Comparison of ENCODE assay signal across 10 cellular contexts in genomic region chr10:121739114-121739513, GRCh38.
"Had no signal": no experiment of that assay in that cellular context is flagged by ENCODE, and none has a peak within 500 bp of the region (broad histone marks: within the 10 kb centered on the region; RNA-seq: fewer than 3 reads in every experiment).

No MANE protein-coding gene starts in this region.

- DNase-seq: GM23248, GOT3, H9, HCEC 1CT, HFFc6, KBM-7 had no signal

- H3K4me3 ChIP-seq: GM23248 had no signal

- H2AFZ ChIP-seq: GM23248 had no signal

- H3K9me3 Mint-ChIP-seq: H9, HFFc6, IgD-negative memory B cell had no signal

- H3K4me3 Mint-ChIP-seq: H9, HFFc6, IgD-negative memory B cell had no signal

- H3K9ac ChIP-seq: GM23248, KMS-11 had no signal

- H3K27ac Mint-ChIP-seq: H9, HFFc6, IgD-negative memory B cell had no signal

- H3K27ac ChIP-seq: GM23248, KMS-11 had no signal

- H3K4me1 Mint-ChIP-seq: IgD-negative memory B cell had no signal

- FAIRE-seq: H54, HTR-8/SVneo had no signal

- H3K4me2 ChIP-seq: KMS-11 had no signal
